ENCODE assay signal across 2 cellular contexts in the genomic region with DNA sequence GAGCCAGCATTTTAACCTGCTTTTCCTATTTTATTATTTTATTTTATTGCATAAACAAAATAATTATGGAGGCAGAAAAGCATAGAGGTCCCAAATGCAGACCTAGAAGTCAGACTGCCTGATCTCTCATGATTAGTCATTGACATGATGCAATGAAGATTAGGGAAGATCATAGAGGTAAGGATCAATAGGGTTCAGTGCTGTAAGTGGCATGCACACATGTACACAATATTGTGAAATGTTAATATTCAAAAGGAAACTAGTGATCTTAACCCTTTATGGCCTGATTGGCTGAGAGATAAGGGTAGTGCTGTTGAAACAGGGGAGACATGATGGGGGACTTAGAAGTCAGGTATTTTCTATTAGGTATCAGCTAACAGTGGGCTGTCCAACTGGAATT.
TF ChIP-seq lines count a peak whose summit lies in the region.

No MANE protein-coding gene starts in this region.

TF ChIP-seq in HCT116, 20 proteins besides CTCF, POLR2A, EP300 and RAD21 (continued from another document):
- 0 out of 2 replicates have a peak, but pooled peaks have one; percentile 14 for TF ChIP-seq CEBPB (IDR thresholded peaks at IDR 0.05; ENCODE audit: low read depth)
TF ChIP-seq in HCT116: peak in this region for 2.

TF ChIP-seq in liver, 16 proteins besides CTCF, POLR2A, EP300 and RAD21 (continued from another document):
- TF ChIP-seq, protein P1, sequence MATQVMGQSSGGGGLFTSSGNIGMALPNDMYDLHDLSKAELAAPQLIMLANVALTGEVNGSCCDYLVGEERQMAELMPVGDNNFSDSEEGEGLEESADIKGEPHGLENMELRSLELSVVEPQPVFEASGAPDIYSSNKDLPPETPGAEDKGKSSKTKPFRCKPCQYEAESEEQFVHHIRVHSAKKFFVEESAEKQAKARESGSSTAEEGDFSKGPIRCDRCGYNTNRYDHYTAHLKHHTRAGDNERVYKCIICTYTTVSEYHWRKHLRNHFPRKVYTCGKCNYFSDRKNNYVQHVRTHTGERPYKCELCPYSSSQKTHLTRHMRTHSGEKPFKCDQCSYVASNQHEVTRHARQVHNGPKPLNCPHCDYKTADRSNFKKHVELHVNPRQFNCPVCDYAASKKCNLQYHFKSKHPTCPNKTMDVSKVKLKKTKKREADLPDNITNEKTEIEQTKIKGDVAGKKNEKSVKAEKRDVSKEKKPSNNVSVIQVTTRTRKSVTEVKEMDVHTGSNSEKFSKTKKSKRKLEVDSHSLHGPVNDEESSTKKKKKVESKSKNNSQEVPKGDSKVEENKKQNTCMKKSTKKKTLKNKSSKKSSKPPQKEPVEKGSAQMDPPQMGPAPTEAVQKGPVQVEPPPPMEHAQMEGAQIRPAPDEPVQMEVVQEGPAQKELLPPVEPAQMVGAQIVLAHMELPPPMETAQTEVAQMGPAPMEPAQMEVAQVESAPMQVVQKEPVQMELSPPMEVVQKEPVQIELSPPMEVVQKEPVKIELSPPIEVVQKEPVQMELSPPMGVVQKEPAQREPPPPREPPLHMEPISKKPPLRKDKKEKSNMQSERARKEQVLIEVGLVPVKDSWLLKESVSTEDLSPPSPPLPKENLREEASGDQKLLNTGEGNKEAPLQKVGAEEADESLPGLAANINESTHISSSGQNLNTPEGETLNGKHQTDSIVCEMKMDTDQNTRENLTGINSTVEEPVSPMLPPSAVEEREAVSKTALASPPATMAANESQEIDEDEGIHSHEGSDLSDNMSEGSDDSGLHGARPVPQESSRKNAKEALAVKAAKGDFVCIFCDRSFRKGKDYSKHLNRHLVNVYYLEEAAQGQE (IDR thresholded peaks at IDR 0.05), result no peak
- TF ChIP-seq SP1 (IDR thresholded peaks at IDR 0.05), result peak; percentile 20
- peak; percentile 49 to 61 for TF ChIP-seq RXRA (IDR thresholded peaks at IDR 0.05)
- TF ChIP-seq, protein P2, sequence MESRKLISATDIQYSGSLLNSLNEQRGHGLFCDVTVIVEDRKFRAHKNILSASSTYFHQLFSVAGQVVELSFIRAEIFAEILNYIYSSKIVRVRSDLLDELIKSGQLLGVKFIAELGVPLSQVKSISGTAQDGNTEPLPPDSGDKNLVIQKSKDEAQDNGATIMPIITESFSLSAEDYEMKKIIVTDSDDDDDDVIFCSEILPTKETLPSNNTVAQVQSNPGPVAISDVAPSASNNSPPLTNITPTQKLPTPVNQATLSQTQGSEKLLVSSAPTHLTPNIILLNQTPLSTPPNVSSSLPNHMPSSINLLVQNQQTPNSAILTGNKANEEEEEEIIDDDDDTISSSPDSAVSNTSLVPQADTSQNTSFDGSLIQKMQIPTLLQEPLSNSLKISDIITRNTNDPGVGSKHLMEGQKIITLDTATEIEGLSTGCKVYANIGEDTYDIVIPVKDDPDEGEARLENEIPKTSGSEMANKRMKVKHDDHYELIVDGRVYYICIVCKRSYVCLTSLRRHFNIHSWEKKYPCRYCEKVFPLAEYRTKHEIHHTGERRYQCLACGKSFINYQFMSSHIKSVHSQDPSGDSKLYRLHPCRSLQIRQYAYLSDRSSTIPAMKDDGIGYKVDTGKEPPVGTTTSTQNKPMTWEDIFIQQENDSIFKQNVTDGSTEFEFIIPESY (IDR thresholded peaks at IDR 0.05), result no peak
- TF ChIP-seq JUND (IDR thresholded peaks at IDR 0.05), result peak; percentile 54 to 64
- TF ChIP-seq, protein P3, sequence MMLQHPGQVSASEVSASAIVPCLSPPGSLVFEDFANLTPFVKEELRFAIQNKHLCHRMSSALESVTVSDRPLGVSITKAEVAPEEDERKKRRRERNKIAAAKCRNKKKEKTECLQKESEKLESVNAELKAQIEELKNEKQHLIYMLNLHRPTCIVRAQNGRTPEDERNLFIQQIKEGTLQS (IDR thresholded peaks at IDR 0.05), result peak; percentile 84
- peak; percentile 19 to 27 for TF ChIP-seq HNF4A (conservative IDR thresholded peaks at IDR 0.05)
